ENCODE assay signal across 27 cellular contexts in the genomic region with DNA sequence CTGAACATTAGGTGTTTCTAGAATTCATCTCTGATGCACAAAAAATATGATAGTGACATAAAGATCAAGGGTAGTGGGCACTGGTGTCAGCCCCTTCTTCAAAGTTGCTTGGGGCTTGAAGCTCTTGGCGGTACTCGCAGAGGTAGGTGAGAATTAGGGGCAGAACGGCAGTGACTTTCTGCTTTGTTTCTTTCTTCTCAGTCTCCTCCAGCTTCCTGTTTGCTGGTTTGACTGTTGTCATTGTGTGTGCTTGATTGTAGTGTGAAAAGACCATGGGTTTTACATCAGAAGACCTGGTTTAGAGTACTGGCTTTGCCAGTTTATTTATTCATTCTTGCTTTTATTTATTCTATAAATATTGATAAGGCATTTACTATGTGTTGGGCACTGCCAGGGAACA.
"Had no signal": no experiment of that assay in that cellular context is flagged by ENCODE, and none has a peak within 500 bp of the region (broad histone marks: within the 10 kb centered on the region; RNA-seq: fewer than 3 reads in every experiment).

No MANE protein-coding gene starts in this region.

- H3K4me3 Mint-ChIP-seq: activated CD4-positive, alpha-beta T cell treated with anti-CD3 and anti-CD28 coated beads, Interleukin-2, amount 10 ng/mL, durations not matched to agents 7 days and 5 days; activated CD8-positive, alpha-beta T cell treated with anti-CD3 and anti-CD28 coated beads for 36 hours; activated naive CD4-positive, alpha-beta T cell treated with anti-CD3 and anti-CD28 coated beads for 36 hours; activated naive CD4-positive, alpha-beta T cell treated with anti-CD3 and anti-CD28 coated beads, Interleukin-2, amount 50 U/mL, for 24 hours; activated naive CD8-positive, alpha-beta T cell treated with anti-CD3 and anti-CD28 coated beads for 36 hours; activated T-cell treated with anti-CD3 and anti-CD28 coated beads, Interleukin-2, amount 50 U/mL, for 4 hours; central memory CD8-positive, alpha-beta T cell; dendritic cell treated with granulocyte-macrophage colony-stimulating factor and Interleukin-4, amounts not matched to agents 40 ng/mL and 50 ng/mL, for 4 days; endodermal cell had no signal

- H3K36me3 ChIP-seq: brain microvascular endothelial cell, heart left ventricle had no signal

- H3K27me3 ChIP-seq: brain microvascular endothelial cell, dorsolateral prefrontal cortex, heart left ventricle had no signal

- H3K27ac Mint-ChIP-seq: activated CD4-positive, alpha-beta T cell treated with anti-CD3 and anti-CD28 coated beads, Interleukin-2, amount 10 ng/mL, durations not matched to agents 7 days and 5 days; activated CD8-positive, alpha-beta T cell treated with anti-CD3 and anti-CD28 coated beads for 36 hours; activated naive CD4-positive, alpha-beta T cell treated with anti-CD3 and anti-CD28 coated beads for 36 hours; activated naive CD4-positive, alpha-beta T cell treated with anti-CD3 and anti-CD28 coated beads, Interleukin-2, amount 50 U/mL, for 24 hours; activated naive CD8-positive, alpha-beta T cell treated with anti-CD3 and anti-CD28 coated beads for 36 hours; activated T-helper 2 cell treated with anti-CD3 and anti-CD28 coated beads, Interferon-gamma antibody, Interleukin-2, Interleukin-4, amounts not matched to agents 10 μg/mL and 5 μg/mL and 100 μg/mL, durations not matched to agents 14 hours and 24 hours and 36 hours; dendritic cell treated with granulocyte-macrophage colony-stimulating factor and Interleukin-4, amounts not matched to agents 40 ng/mL and 50 ng/mL, for 4 days; endodermal cell had no signal

- H3K27me3 Mint-ChIP-seq: activated naive CD4-positive, alpha-beta T cell treated with anti-CD3 and anti-CD28 coated beads, Interleukin-2, amount 50 U/mL, for 24 hours had no signal

- H3K4me1 Mint-ChIP-seq: central memory CD8-positive, alpha-beta T cell; endodermal cell had no signal

- DNase-seq: activated CD4-positive, alpha-beta T cell treated with anti-CD3 and anti-CD28 coated beads for 4 hours; activated CD4-positive, alpha-beta T cell treated with anti-CD3 and anti-CD28 coated beads, Interleukin-2, amount 10 ng/mL, durations not matched to agents 7 days and 5 days; activated CD4-positive, alpha-beta T cell treated with anti-CD3 and anti-CD28 coated beads, Interleukin-2, amount 50 U/mL, for 4 hours; activated CD4-positive, CD25-positive, alpha-beta regulatory T cell; activated CD4-positive, CD25-positive, alpha-beta regulatory T cell treated with anti-CD3 and anti-CD28 coated beads, Interleukin-2, amount 50 U/mL, for 72 hours; activated CD8-positive, alpha-beta memory T cell treated with anti-CD3 and anti-CD28 coated beads for 24 hours; activated CD8-positive, alpha-beta T cell treated with anti-CD3 and anti-CD28 coated beads for 36 hours; activated effector memory CD4-positive, alpha-beta T cell treated with anti-CD3 and anti-CD28 coated beads, Interleukin-2, amount 50 U/mL, for 16 hours; activated naive CD4-positive, alpha-beta T cell treated with anti-CD3 and anti-CD28 coated beads for 36 hours; activated naive CD8-positive, alpha-beta T cell treated with anti-CD3 and anti-CD28 coated beads for 36 hours; activated T-cell treated with anti-CD3 and anti-CD28 coated beads, Interleukin-2, amount 50 U/mL, for 4 hours; amniotic stem cell; anterior cingulate cortex; brain microvascular endothelial cell; dorsolateral prefrontal cortex; effector memory CD4-positive, alpha-beta T cell; endodermal cell; foreskin fibroblast; heart left ventricle; SW 1271; T-helper 1 cell had no signal

- H3K4me3 ChIP-seq: coronary artery, dorsolateral prefrontal cortex, heart left ventricle had no signal

- H3K27ac ChIP-seq: brain microvascular endothelial cell, coronary artery, dorsolateral prefrontal cortex, heart left ventricle had no signal

- H3K4me1 ChIP-seq: heart left ventricle had no signal

- ATAC-seq: activated CD8-positive, alpha-beta T cell treated with anti-CD3 and anti-CD28 coated beads for 36 hours; activated T-cell treated with anti-CD3 and anti-CD28 coated beads, Interleukin-2, amount 50 U/mL, for 4 hours; esophagus mucosa; heart left ventricle had no signal
